Comparison of ENCODE assay signal across 16 cellular contexts in genomic region chr2:58508021-58508420, GRCh38.
DNase-seq lines count a peak whose midpoint lies in the region; ATAC-seq, FAIRE-seq and TF ChIP-seq lines count a peak whose summit lies in the region.
"Had no signal": no experiment of that assay in that cellular context is flagged by ENCODE, and none has a peak within 500 bp of the region (broad histone marks: within the 10 kb centered on the region; RNA-seq: fewer than 3 reads in every experiment).

No MANE protein-coding gene starts in this region.

- DNase-seq in Ammon's horn (ENCODE audit: low spot score): peak; percentile 69
- DNase-seq in frontal cortex (ENCODE audit: low spot score in 2 of 2): no peak
- peak; percentile 75 for DNase-seq in medulla oblongata (ENCODE audit: extremely low spot score)
- peak in 25 of 49 donors; percentile 2 to 51 (median 12) for DNase-seq in substantia nigra (lab: John Stamatoyannopoulos, UW)
- DNase-seq in central memory CD4-positive, alpha-beta T cell: no peak
- DNase-seq in activated naive CD4-positive, alpha-beta T cell treated with Interleukin-2 at 50 U/mL for 16 hours: no peak
- DNase-seq: AML-193; Calu3; CD4-positive, CD25-positive, alpha-beta regulatory T cell; DMS 273 treated with DMSO at 0.1 percent for 48 hours; GOT3; H9 had no signal

- no peak for TF ChIP-seq POLR2A in GM18505 (IDR thresholded peaks at IDR 0.05; ENCODE audit: borderline replicate concordance, extremely low read depth, insufficient read depth, insufficient read length)

- no peak for ATAC-seq in GM18505 (IDR thresholded peaks at IDR 0.05; ENCODE audit: unreplicated experiment)

- peak overlapping the region; percentile 14 for H3K27ac ChIP-seq in substantia nigra (ENCODE audit: low read depth, low read length, poor library complexity, severe bottlenecking)
- H3K27ac ChIP-seq: 22Rv1; BLaER1 treated with 17β-estradiol and CSF1 and Interleukin-3, amounts not matched to agents 10 nM and 100 nM had no signal

- peak; percentile 44 for FAIRE-seq in frontal cortex (lab: Jason Lieb, UNC)
- FAIRE-seq: GM18507 had no signal

Comparison
In these comparisons a context has a peak if more than half of its experiments do, and no peak if none do; other contexts are left out.
1. DNase-seq: peak in Ammon's horn (single experiment), medulla oblongata (single experiment) and substantia nigra (25 of 49); none in frontal cortex (0 of 2), central memory CD4-positive, alpha-beta T cell (single experiment) and activated naive CD4-positive, alpha-beta T cell treated with Interleukin-2 at 50 U/mL for 16 hours (single experiment).